In genomic region chr12:50285253-50285652, GRCh38 we compare ENCODE assay signal across 25 cellular contexts. TPM values are rescaled to one million over a fixed set of nuclear protein-coding genes. Genes with fewer than 3 reads are reported as not detected.
DNase-seq lines count a peak whose midpoint lies in the region; ATAC-seq and TF ChIP-seq lines count a peak whose summit lies in the region.
"Had no signal": no experiment of that assay in that cellular context is flagged by ENCODE, and none has a peak within 500 bp of the region (broad histone marks: within the 10 kb centered on the region; RNA-seq: fewer than 3 reads in every experiment).

No MANE protein-coding gene starts in this region.

- intact Hi-C loops in HCT116 (cut with micrococcal nuclease): no loop called here

- H3K36me3 ChIP-seq in HCT116 (ENCODE audit: control insufficient read depth in 1 of 2, insufficient read depth in 2 of 2, low read length in 2 of 2): 0 out of 4 replicates have a peak, but pooled peaks cover 0 to 5% of the 10 kb centered on the region in 2 experiments
- H3K36me3 ChIP-seq: BE2C had no signal

- ATAC-seq in HCT116 (no peak), HG02884 (IDR thresholded peaks at IDR 0.05; ENCODE audit: unreplicated experiment) (no peak)
- ATAC-seq: PC-3 had no signal

- no peak for TF ChIP-seq POLR2A in HCT116 (IDR thresholded peaks at IDR 0.05; ENCODE audit: borderline replicate concordance, extremely low read depth, insufficient read depth, insufficient read length)

- H3K4me2 ChIP-seq in HCT116 (ENCODE audit: low read length): peak overlapping the region; percentile 87; the same call in 1 of the 2 replicates

- H3K9me3 Mint-ChIP-seq in T-helper 2 cell treated with Interferon-gamma antibody and Interleukin-4, amounts not matched to agents 5 μg/mL and 100 μg/mL, for 36 hours: no peaks in the 10 kb centered on the region
- no peaks in the 10 kb centered on the region for H3K9me3 Mint-ChIP-seq in brain
- H3K9me3 Mint-ChIP-seq in type B pancreatic cell: no peaks in the 10 kb centered on the region
- H3K9me3 Mint-ChIP-seq: CD14-positive monocyte, H9 had no signal

- TF ChIP-seq CTCF in HCT116 (IDR thresholded peaks at IDR 0.05 in 2 of 3, conservative IDR thresholded peaks at IDR 0.05 in 1 of 3; ENCODE audit: borderline replicate concordance in 1 of 3, insufficient read depth in 1 of 3, low read depth in 2 of 3, low read length in 2 of 3) (no peak), brain (conservative IDR thresholded peaks at IDR 0.05) (no peak), type B pancreatic cell (conservative IDR thresholded peaks at IDR 0.05) (no peak)

- no peak overlapping the region for H3K27ac Mint-ChIP-seq in T-helper 2 cell treated with Interferon-gamma antibody and Interleukin-4, amounts not matched to agents 5 μg/mL and 100 μg/mL, for 36 hours
- no peak overlapping the region for H3K27ac Mint-ChIP-seq in brain
- H3K27ac Mint-ChIP-seq in type B pancreatic cell: no peak overlapping the region
- H3K27ac Mint-ChIP-seq: CD14-positive monocyte, H9 had no signal

- H3K9ac ChIP-seq in HCT116 (ENCODE audit: low read length): no peak overlapping the region
- H3K9ac ChIP-seq: GM23248 had no signal

- H3K27ac ChIP-seq in HCT116 (ENCODE audit: low read depth, low read length): no peak overlapping the region
- H3K27ac ChIP-seq: GM23248, HL-60 had no signal

- H3K36me3 Mint-ChIP-seq in T-helper 2 cell treated with Interferon-gamma antibody and Interleukin-4, amounts not matched to agents 5 μg/mL and 100 μg/mL, for 36 hours (ENCODE audit: low read depth): peaks cover 3% of the 10 kb centered on the region
- H3K36me3 Mint-ChIP-seq in brain: peaks cover 3% of the 10 kb centered on the region
- no peaks in the 10 kb centered on the region for H3K36me3 Mint-ChIP-seq in type B pancreatic cell
- H3K36me3 Mint-ChIP-seq: CD14-positive monocyte had no signal

- H2AFZ ChIP-seq in HCT116 (ENCODE audit: low read depth, low read length, poor library complexity, severe bottlenecking): no peak overlapping the region
- H2AFZ ChIP-seq: GM23248 had no signal

- H3K27me3 ChIP-seq in HCT116 (ENCODE audit: insufficient read depth, low read length): no peaks in the 10 kb centered on the region

- H3K27me3 Mint-ChIP-seq in T-helper 2 cell treated with Interferon-gamma antibody and Interleukin-4, amounts not matched to agents 5 μg/mL and 100 μg/mL, for 36 hours (ENCODE audit: low read depth): peaks cover 2% of the 10 kb centered on the region
- no peaks in the 10 kb centered on the region for H3K27me3 Mint-ChIP-seq in brain
- peaks cover 4% of the 10 kb centered on the region for H3K27me3 Mint-ChIP-seq in type B pancreatic cell

- TF ChIP-seq RAD21 in HCT116 (IDR thresholded peaks at IDR 0.05; ENCODE audit: low read depth): no peak

- POLR2A ChIA-PET in HCT116 (lab: Charles Lee): no interaction called here

- no peaks in the 10 kb centered on the region for H3K9me2 ChIP-seq in HCT116 (ENCODE audit: insufficient read depth)

- H3K4me1 Mint-ChIP-seq in T-helper 2 cell treated with Interferon-gamma antibody and Interleukin-4, amounts not matched to agents 5 μg/mL and 100 μg/mL, for 36 hours (ENCODE audit: low read depth): peaks cover 21% of the 10 kb centered on the region
- peaks cover 45% of the 10 kb centered on the region for H3K4me1 Mint-ChIP-seq in brain
- H3K4me1 Mint-ChIP-seq in type B pancreatic cell (ENCODE audit: unreplicated experiment): peaks cover 8% of the 10 kb centered on the region

- peaks cover 4 to 24% of the 10 kb centered on the region in 2 experiments; a peak in 3 of 4 replicates for H3K4me1 ChIP-seq in HCT116 (ENCODE audit: control insufficient read depth in 1 of 2, insufficient read depth in 2 of 2, low read length in 2 of 2)
- H3K4me1 ChIP-seq: BE2C had no signal

- RAD21 ChIA-PET in HCT116 (lab: Charles Lee; ENCODE audit: low non-redundant PET in 1 of 2, low total read pairs in 2 of 2, uncharacterized antibody in 2 of 2, unreplicated experiment in 2 of 2): no interaction called here

- CTCF ChIA-PET in HCT116 (lab: Charles Lee): no interaction called here

- no peak overlapping the region for H3K4me3 ChIP-seq in HCT116 (replicated peaks in 1 of 2; ENCODE audit: low read depth in 1 of 2, low read length in 2 of 2)
- H3K4me3 ChIP-seq: GM23248 had no signal

- BruUV-seq in HCT116 (replicated peaks; lab: Mats Ljungman, UMichigan): no TSS peak

- peaks cover 18% of the 10 kb centered on the region for H3K79me2 ChIP-seq in HCT116 (ENCODE audit: insufficient read depth, low read length)

- H3K9me3 ChIP-seq in HCT116 (ENCODE audit: control insufficient read depth in 1 of 2, insufficient read depth in 1 of 2, low read depth in 1 of 2, low read length in 2 of 2): no peaks in the 10 kb centered on the region
- H3K9me3 ChIP-seq: BE2C had no signal

- no peaks in the 10 kb centered on the region for H4K20me1 ChIP-seq in HCT116 (ENCODE audit: insufficient read depth)

- no peak for DNase-seq in T-helper 2 cell treated with Interferon-gamma antibody and Interleukin-4, amounts not matched to agents 5 μg/mL and 100 μg/mL, for 36 hours (ENCODE audit: low spot score)
- DNase-seq in T-helper 2 cell: no peak
- DNase-seq in HCT116 (ENCODE audit: low read depth, low spot score): no peak
- DNase-seq in type B pancreatic cell (ENCODE audit: extremely low spot score, unreplicated experiment): no peak
- no peak for DNase-seq in NCI-H1436 (lab: John Stamatoyannopoulos, UW)
- DNase-seq: 8988T, ACHN, BE2C, DMS53, GM23248, H9, Kasumi-1, NCI-H1092 treated with DMSO at 0.1 percent for 48 hours, NCI-H146, NCI-H1930, NCI-H2107, NCI-H524, NCI-H774, PC-3, Right ventricle myocardium superior, RPMI8226 had no signal

- peak overlapping the region; percentile 20 for H3K4me3 Mint-ChIP-seq in T-helper 2 cell treated with Interferon-gamma antibody and Interleukin-4, amounts not matched to agents 5 μg/mL and 100 μg/mL, for 36 hours
- H3K4me3 Mint-ChIP-seq in brain (peak overlapping the region in 3 of 5 experiments; percentile 66 to 85 (median 72)), type B pancreatic cell (peak overlapping the region; percentile 54)
- H3K4me3 Mint-ChIP-seq: CD14-positive monocyte, H9 had no signal

TF ChIP-seq in HCT116, 20 proteins besides CTCF, POLR2A, EP300 and RAD21:
- TF ChIP-seq SP1 (IDR thresholded peaks at IDR 0.05; ENCODE audit: low read depth) (no peak), EZH2 (IDR thresholded peaks at IDR 0.05) (no peak), JUND (IDR thresholded peaks at IDR 0.05) (no peak), ELF1 (IDR thresholded peaks at IDR 0.05; ENCODE audit: borderline replicate concordance, low read depth) (no peak), ZFX (IDR thresholded peaks at IDR 0.05) (no peak), ZBTB33 (IDR thresholded peaks at IDR 0.05; ENCODE audit: extremely low read depth, insufficient replicate concordance, low read length) (no peak), CBX3 (IDR thresholded peaks at IDR 0.05; ENCODE audit: low read depth) (no peak), ZNF274 (IDR thresholded peaks at IDR 0.05; ENCODE audit: low read depth, low read length) (no peak), YY1 (IDR thresholded peaks at IDR 0.05; ENCODE audit: extremely low read depth, insufficient replicate concordance, low read depth, low read length) (no peak), SIN3A (IDR thresholded peaks at IDR 0.05; ENCODE audit: low read depth) (no peak), POLR2AphosphoS5 (IDR thresholded peaks at IDR 0.05; ENCODE audit: low read depth, low read length) (no peak)
- TF ChIP-seq, protein P1, sequence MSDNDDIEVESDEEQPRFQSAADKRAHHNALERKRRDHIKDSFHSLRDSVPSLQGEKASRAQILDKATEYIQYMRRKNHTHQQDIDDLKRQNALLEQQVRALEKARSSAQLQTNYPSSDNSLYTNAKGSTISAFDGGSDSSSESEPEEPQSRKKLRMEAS (IDR thresholded peaks at IDR 0.05): no peak
TF ChIP-seq in HCT116: peak in this region for 0.

RNA-seq across cellular contexts. Expression of gene LIMA1, which starts 1.9 kb away (rescaled TPM):
- 79.6 TPM for total RNA-seq in HCT116 (2021; ENCODE audit: unreplicated experiment)
- polyA plus RNA-seq in HCT116 (2012): 31.8 and 36.5 TPM in 2 replicates
- 12.5 TPM for polyA plus RNA-seq in brain (ENCODE audit: insufficient read depth, low read depth, low replicate concordance)
- total RNA-seq in type B pancreatic cell (ENCODE audit: low replicate concordance): 54.4 and 91.9 TPM in 2 replicates

Comparison
In these comparisons a context has a peak if more than half of its experiments do, and no peak if none do; other contexts are left out.
1. H3K4me3 Mint-ChIP-seq: peak in every context shown above with its lines; median percentile 72 in brain; 54 in type B pancreatic cell; 20 in T-helper 2 cell treated with Interferon-gamma antibody and Interleukin-4, amounts not matched to agents 5 μg/mL and 100 μg/mL, for 36 hours.